In the genomic region with DNA sequence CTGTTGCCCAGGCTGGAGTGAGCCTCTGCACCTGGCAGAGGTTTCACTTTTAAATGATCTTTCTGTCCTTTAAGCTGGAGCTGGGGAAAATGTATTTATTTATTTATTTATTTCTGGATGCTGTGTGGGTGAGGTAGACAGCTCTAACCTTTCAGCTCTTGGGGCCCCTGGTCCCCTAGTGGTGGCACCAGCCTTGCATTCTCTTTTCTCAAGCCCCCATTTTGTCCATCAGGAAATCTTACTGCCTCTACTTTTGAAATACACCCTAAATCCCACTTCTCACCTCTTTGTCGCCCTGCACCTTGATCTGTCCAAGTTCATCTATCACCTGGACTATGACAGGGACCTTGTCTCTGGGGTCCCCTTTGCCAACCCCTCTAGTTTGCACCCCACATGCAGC, we compare ENCODE assay signal across 9 cellular contexts. TPM values are rescaled to one million over a fixed set of nuclear protein-coding genes. Genes with fewer than 3 reads are reported as not detected.
DNase-seq lines count a peak whose midpoint lies in the region; ATAC-seq and TF ChIP-seq lines count a peak whose summit lies in the region.
"Had no signal": no experiment of that assay in that cellular context is flagged by ENCODE, and none has a peak within 500 bp of the region (broad histone marks: within the 10 kb centered on the region; RNA-seq: fewer than 3 reads in every experiment).

No MANE protein-coding gene starts in this region.

- H2AFZ ChIP-seq in IMR-90 (replicated peaks; ENCODE audit: low read length, poor library complexity) (no peak overlapping the region), neural progenitor cell (replicated peaks) (no peak overlapping the region)

- H2BK5ac ChIP-seq in IMR-90 (ENCODE audit: low read depth, low read length, poor library complexity, severe bottlenecking) = peak overlapping the region; percentile 4

- ATAC-seq in activated CD4-positive, alpha-beta T cell treated with anti-CD3 and anti-CD28 coated beads for 36 hours = no peak
- ATAC-seq in IMR-90 (ENCODE audit: low read depth) = no peak
- ATAC-seq: left lobe of liver had no signal

- TF ChIP-seq POLR2A in IMR-90 (IDR thresholded peaks at IDR 0.05; ENCODE audit: low read depth, low read length) = no peak

- no peak overlapping the region for H3K18ac ChIP-seq in IMR-90 (ENCODE audit: low read depth, low read length)

- H3K4me3 Mint-ChIP-seq in activated CD4-positive, alpha-beta T cell treated with anti-CD3 and anti-CD28 coated beads for 36 hours = no peak overlapping the region
- peak overlapping the region; percentile 58 to 74 (median 70) for H3K4me3 Mint-ChIP-seq in brain
- H3K4me3 Mint-ChIP-seq in neural progenitor cell = peak overlapping the region; percentile 36

- H4K20me1 ChIP-seq in IMR-90 (ENCODE audit: insufficient read depth, low read length) = no peaks in the 10 kb centered on the region
- no peaks in the 10 kb centered on the region for H4K20me1 ChIP-seq in neural progenitor cell (ENCODE audit: low read depth)

- no peaks in the 10 kb centered on the region for H3K27me3 Mint-ChIP-seq in activated CD4-positive, alpha-beta T cell treated with anti-CD3 and anti-CD28 coated beads for 36 hours
- H3K27me3 Mint-ChIP-seq in brain = peaks cover 6% of the 10 kb centered on the region
- peaks cover 5% of the 10 kb centered on the region for H3K27me3 Mint-ChIP-seq in neural progenitor cell (ENCODE audit: insufficient read depth, low read depth)

- peaks cover 15% of the 10 kb centered on the region for H3K4me1 ChIP-seq in IMR-90 (ENCODE audit: control insufficient read depth, insufficient read depth, low read length)
- no peaks in the 10 kb centered on the region for H3K4me1 ChIP-seq in neural progenitor cell

- H3K79me1 ChIP-seq in IMR-90 (ENCODE audit: low read depth in 1 of 2, low read length in 2 of 2) = peaks cover 30 to 51% of the 10 kb centered on the region in 2 experiments

- peaks cover 2% of the 10 kb centered on the region for H3K36me3 Mint-ChIP-seq in activated CD4-positive, alpha-beta T cell treated with anti-CD3 and anti-CD28 coated beads for 36 hours (ENCODE audit: low read depth)
- H3K36me3 Mint-ChIP-seq in brain (peaks cover 10% of the 10 kb centered on the region), neural progenitor cell (peaks cover 5% of the 10 kb centered on the region)

- peak overlapping the region; percentile 27; the same call in 1 of the 2 replicates for H4K5ac ChIP-seq in IMR-90 (ENCODE audit: low read depth, low read length)

- 0 out of 2 replicates have a peak, but pooled peaks have one; percentile 12 for TF ChIP-seq CTCF in IMR-90 (conservative IDR thresholded peaks at IDR 0.05; ENCODE audit: low read depth, low read length)
- TF ChIP-seq CTCF in brain (conservative IDR thresholded peaks at IDR 0.05) = no peak
- TF ChIP-seq CTCF in neural progenitor cell (IDR thresholded peaks at IDR 0.05) = peak; percentile 21

- H3K27me3 ChIP-seq in IMR-90 (ENCODE audit: control insufficient read depth, insufficient read depth, low read length) (no peaks in the 10 kb centered on the region), neural progenitor cell (no peaks in the 10 kb centered on the region)

- H3K9me3 ChIP-seq in IMR-90 (ENCODE audit: control insufficient read depth, insufficient read depth, low read length) (no peaks in the 10 kb centered on the region), neural progenitor cell (ENCODE audit: low read depth) (no peaks in the 10 kb centered on the region)

- H2AK5ac ChIP-seq in IMR-90 (ENCODE audit: low read depth, low read length) = peak overlapping the region; percentile 70

- peak overlapping the region; percentile 5; the same call in 1 of the 2 replicates for H2BK20ac ChIP-seq in IMR-90 (ENCODE audit: low read depth, low read length)

- H3F3A ChIP-seq in neural progenitor cell (ENCODE audit: low read depth) = no peaks in the 10 kb centered on the region

- H3K56ac ChIP-seq in IMR-90 (ENCODE audit: extremely low read depth, insufficient read depth, low read length) = no peak overlapping the region

- H3K23ac ChIP-seq in IMR-90 (ENCODE audit: low read depth, low read length) = no peak overlapping the region

- H3K4ac ChIP-seq in IMR-90 (ENCODE audit: low read depth, low read length) = peak overlapping the region; percentile 68

- peak overlapping the region; percentile 68 for H4K91ac ChIP-seq in IMR-90 (ENCODE audit: insufficient read depth, low read depth, low read length)

- H3K4me1 Mint-ChIP-seq in activated CD4-positive, alpha-beta T cell treated with anti-CD3 and anti-CD28 coated beads for 36 hours = peaks cover 21% of the 10 kb centered on the region
- peaks cover 37% of the 10 kb centered on the region for H3K4me1 Mint-ChIP-seq in brain
- H3K4me1 Mint-ChIP-seq in neural progenitor cell = peaks cover 13% of the 10 kb centered on the region

- TF ChIP-seq RAD21 in IMR-90 (IDR thresholded peaks at IDR 0.05; ENCODE audit: low read length) = no peak

- POLR2A ChIA-PET in activated CD4-positive, alpha-beta T cell treated with anti-CD3 and anti-CD28 coated beads for 36 hours (lab: Charles Lee) = interaction anchor here (0.5 kb wide), 1 partner anchor 17 kb away, joined by 6 read pairs; no protein-coding TSS in a partner anchor
- POLR2A ChIA-PET in IMR-90 (lab: Charles Lee; ENCODE audit: unreplicated experiment) = interaction anchor here (0.6 to 0.7 kb wide), 3 partner anchors 48 to 257 kb away, joined by 3 to 13 read pairs (median 4); no protein-coding TSS in a partner anchor

- no TSS peak for BruUV-seq in IMR-90 (replicated peaks; lab: Mats Ljungman, UMichigan)

- no peak overlapping the region for H3K27ac Mint-ChIP-seq in activated CD4-positive, alpha-beta T cell treated with anti-CD3 and anti-CD28 coated beads for 36 hours
- H3K27ac Mint-ChIP-seq in brain (peak overlapping the region in 4 of 5 experiments; percentile 24 to 75 (median 40)), neural progenitor cell (no peak overlapping the region)

- H3K27ac ChIP-seq in IMR-90 (ENCODE audit: insufficient read depth, low read length) (peak overlapping the region; percentile 6; the same call in 1 of the 2 replicates), neural progenitor cell (no peak overlapping the region)

- H3K36me3 ChIP-seq in IMR-90 (ENCODE audit: control insufficient read depth, insufficient read depth, low read length) (no peaks in the 10 kb centered on the region), neural progenitor cell (no peaks in the 10 kb centered on the region)

- peak overlapping the region; percentile 56; the same call in 1 of the 2 replicates for H2BK120ac ChIP-seq in IMR-90 (ENCODE audit: low read depth, low read length)

- CTCF ChIA-PET in activated CD4-positive, alpha-beta T cell treated with anti-CD3 and anti-CD28 coated beads for 36 hours (lab: Charles Lee) = interaction anchor here (0.6 to 1.1 kb wide), 3 partner anchors 14 to 83 kb away, joined by 3 to 4 read pairs (median 4); no protein-coding TSS in a partner anchor
- CTCF ChIA-PET in IMR-90 (lab: Yijun Ruan, JAX) = no interaction called here

- dilution Hi-C loops in IMR-90 (cut with HindIII; ENCODE audit: low sequenced_read_pairs, unreplicated experiment) = no loop called here

- H3K9ac ChIP-seq in IMR-90 (ENCODE audit: low read depth, low read length) (no peak overlapping the region), neural progenitor cell (no peak overlapping the region)

- peak; percentile 52 for DNase-seq in activated CD4-positive, alpha-beta T cell treated with anti-CD3 and anti-CD28 coated beads for 36 hours
- no peak for DNase-seq in activated CD4-positive, alpha-beta T cell treated with anti-CD3 and anti-CD28 coated beads for 1 hour
- DNase-seq in IMR-90 (no peak), neural progenitor cell (ENCODE audit: low spot score) (no peak), D341Med (ENCODE audit: low spot score) (no peak), LoVo (ENCODE audit: low spot score) (no peak)
- DNase-seq in activated CD8-positive, alpha-beta memory T cell treated with anti-CD3 and anti-CD28 coated beads, Interleukin-2, amount 50 U/mL, for 48 hours = no peak

- H4K8ac ChIP-seq in IMR-90 (ENCODE audit: low read depth in 2 of 2, low read length in 2 of 2) = peak overlapping the region in 1 of 2 experiments; percentile 30; a peak in 2 of 4 replicates

- intact Hi-C loops in activated CD4-positive, alpha-beta T cell treated with anti-CD3 and anti-CD28 coated beads for 36 hours (cut with DNase I, micrococcal nuclease) = no loop called here
- intact Hi-C loops in IMR-90 (cut with micrococcal nuclease) = no loop called here

- H3K14ac ChIP-seq in IMR-90 (replicated peaks; ENCODE audit: low read depth, low read length) = 0 out of 2 replicates have a peak overlapping the region, but pooled peaks have one; percentile 7

- peak overlapping the region; percentile 52 for H2AK9ac ChIP-seq in IMR-90 (replicated peaks; ENCODE audit: low read depth, low read length, poor library complexity)

- H3K79me2 ChIP-seq in neural progenitor cell (ENCODE audit: low read depth) = peaks cover 25% of the 10 kb centered on the region

- H3K9me3 Mint-ChIP-seq in activated CD4-positive, alpha-beta T cell treated with anti-CD3 and anti-CD28 coated beads for 36 hours (ENCODE audit: low read depth) = no peaks in the 10 kb centered on the region
- H3K9me3 Mint-ChIP-seq in brain (peaks cover 0 to 3% (median 0%) of the 10 kb centered on the region in 5 experiments), neural progenitor cell (no peaks in the 10 kb centered on the region)

- H3K4me2 ChIP-seq in IMR-90 (ENCODE audit: low read depth, low read length) (no peak overlapping the region), neural progenitor cell (no peak overlapping the region)

- WGBS in IMR-90 (ENCODE audit: extremely low coverage in 2 of 2, insufficient read length in 1 of 2), 2 experiments = 100% methylated on average over 1 of the region's 1 CpG; no CpG with 5 or more reads in 1 of the 2 experiments

- peaks cover 10% of the 10 kb centered on the region; the same call in 1 of the 2 replicates for H3K9me1 ChIP-seq in IMR-90 (ENCODE audit: insufficient read depth, low read length)

- in situ Hi-C loops in IMR-90 (cut with MboI; ENCODE audit: low sequenced_read_pairs) = no loop called here

- H2BK15ac ChIP-seq in IMR-90 (ENCODE audit: low read depth, low read length) = peak overlapping the region; percentile 31; the same call in 2 of the 3 replicates

- H3K4me3 ChIP-seq in IMR-90 (ENCODE audit: insufficient read depth, low read depth, low read length) (no peak overlapping the region), neural progenitor cell (no peak overlapping the region)

RNA-seq across cellular contexts. Expression of a gene that starts 2.1 kb away (rescaled TPM):
- 1 to 10 TPM; 4.0 to 5.2 TPM for total RNA-seq in activated CD4-positive, alpha-beta T cell treated with anti-CD3 and anti-CD28 coated beads for 36 hours
- total RNA-seq in IMR-90 (2012; rRNA removed) = 4.7 and 6.1 TPM in 2 replicates
- 9.7 and 11.5 TPM in 2 replicates for polyA plus RNA-seq in IMR-90 (2012; rRNA removed)
- polyA plus RNA-seq in IMR-90 (2012; cell fraction: cytosol; rRNA removed) = 10.3 and 13.1 TPM in 2 replicates
- 4.0 and 7.2 TPM in 2 replicates for polyA plus RNA-seq in IMR-90 (2012; cell fraction: nucleus; rRNA removed; ENCODE audit: low replicate concordance)
- 11.8 TPM for polyA plus RNA-seq in brain (ENCODE audit: insufficient read depth, low read depth, low replicate concordance)
- 2.5 and 5.5 TPM in 2 replicates for total RNA-seq in neural progenitor cell (ENCODE audit: low replicate concordance)

RNA-seq across cellular contexts. Expression of a gene that starts 10.2 kb away (rescaled TPM):
- 1 to 10 TPM; 3.0 to 4.0 TPM for total RNA-seq in activated CD4-positive, alpha-beta T cell treated with anti-CD3 and anti-CD28 coated beads for 36 hours
- total RNA-seq in IMR-90 (2012; rRNA removed) (1.4 and 1.9 TPM in 2 replicates), neural progenitor cell (ENCODE audit: low replicate concordance) (4.5 and 10.7 TPM in 2 replicates)
- polyA plus RNA-seq in IMR-90 (2012; rRNA removed) (4.8 and 5.5 TPM in 2 replicates), brain (ENCODE audit: insufficient read depth, low read depth, low replicate concordance) (8.6 TPM)
- 4.8 and 7.3 TPM in 2 replicates for polyA plus RNA-seq in IMR-90 (2012; cell fraction: cytosol; rRNA removed)
- 28.2 and 31.9 TPM in 2 replicates for polyA plus RNA-seq in IMR-90 (2012; cell fraction: nucleus; rRNA removed; ENCODE audit: low replicate concordance)

RNA-seq across cellular contexts. Expression of a gene that starts 12.4 kb away (rescaled TPM):
- 10 to 100 TPM; 86.2 to 99.0 TPM for total RNA-seq in activated CD4-positive, alpha-beta T cell treated with anti-CD3 and anti-CD28 coated beads for 36 hours
- total RNA-seq in IMR-90 (2012; rRNA removed) (3.2 and 3.9 TPM in 2 replicates), neural progenitor cell (ENCODE audit: low replicate concordance) (0.65 and 1.3 TPM in 2 replicates)
- polyA plus RNA-seq in IMR-90 (2012; rRNA removed) (26.7 and 27.8 TPM in 2 replicates), brain (ENCODE audit: insufficient read depth, low read depth, low replicate concordance) (11.2 TPM)
- 26.6 and 36.6 TPM in 2 replicates for polyA plus RNA-seq in IMR-90 (2012; cell fraction: cytosol; rRNA removed)
- polyA plus RNA-seq in IMR-90 (2012; cell fraction: nucleus; rRNA removed; ENCODE audit: low replicate concordance) = 47.5 and 90.5 TPM in 2 replicates

RNA-seq across cellular contexts. Expression of a gene that starts 31.1 kb away (rescaled TPM):
- total RNA-seq in activated CD4-positive, alpha-beta T cell treated with anti-CD3 and anti-CD28 coated beads for 36 hours = 10 to 100 TPM; 32.7 to 47.8 TPM
- total RNA-seq in IMR-90 (2012; rRNA removed) (11.4 and 19.0 TPM in 2 replicates), neural progenitor cell (ENCODE audit: low replicate concordance) (10.3 and 26.0 TPM in 2 replicates)
- polyA plus RNA-seq in IMR-90 (2012; rRNA removed) (25.2 and 34.0 TPM in 2 replicates), brain (ENCODE audit: insufficient read depth, low read depth, low replicate concordance) (46.6 TPM)
- 26.6 and 36.2 TPM in 2 replicates for polyA plus RNA-seq in IMR-90 (2012; cell fraction: cytosol; rRNA removed)
- polyA plus RNA-seq in IMR-90 (2012; cell fraction: nucleus; rRNA removed; ENCODE audit: low replicate concordance) = 7.0 and 16.4 TPM in 2 replicates

RNA-seq across cellular contexts. Expression of a gene that starts 31.5 kb away (rescaled TPM):
- total RNA-seq in activated CD4-positive, alpha-beta T cell treated with anti-CD3 and anti-CD28 coated beads for 36 hours = 10 to 100 TPM; 14.5 to 25.4 TPM
- total RNA-seq in IMR-90 (2012; rRNA removed) = 6.4 and 7.7 TPM in 2 replicates
- 7.6 and 9.6 TPM in 2 replicates for polyA plus RNA-seq in IMR-90 (2012; rRNA removed)
- polyA plus RNA-seq in IMR-90 (2012; cell fraction: cytosol; rRNA removed) = 11.8 and 37.7 TPM in 2 replicates
- polyA plus RNA-seq in IMR-90 (2012; cell fraction: nucleus; rRNA removed; ENCODE audit: low replicate concordance) = 13.5 and 42.6 TPM in 2 replicates
- 53.0 TPM for polyA plus RNA-seq in brain (ENCODE audit: insufficient read depth, low read depth, low replicate concordance)
- 25.7 and 62.8 TPM in 2 replicates for total RNA-seq in neural progenitor cell (ENCODE audit: low replicate concordance)

Comparison
In these comparisons a context has a peak if more than half of its experiments do, and no peak if none do; other contexts are left out.
1. H3K27ac Mint-ChIP-seq: peak in brain (4 of 5); none in activated CD4-positive, alpha-beta T cell treated with anti-CD3 and anti-CD28 coated beads for 36 hours (single experiment) and neural progenitor cell (single experiment).
2. CTCF ChIP-seq: peak in IMR-90 (single experiment) and neural progenitor cell (single experiment); none in brain (0 of 2).
3. RNA of a gene that starts 12.4 kb away (total RNA-seq): 86.2 to 99.0 TPM in activated CD4-positive, alpha-beta T cell treated with anti-CD3 and anti-CD28 coated beads for 36 hours; 3.2 to 3.9 TPM in IMR-90 and 0.65 to 1.3 TPM in neural progenitor cell; every median in the first group is over 10 times any median in the second.